10 cellular contexts compared by ENCODE assay signal in genomic region chr6:35298625-35299140, GRCh38. TPM values are rescaled to one million over a fixed set of nuclear protein-coding genes. Genes with fewer than 3 reads are reported as not detected.
DNase-seq lines count a peak whose midpoint lies in the region; ATAC-seq and TF ChIP-seq lines count a peak whose summit lies in the region.
"Had no signal": no experiment of that assay in that cellular context is flagged by ENCODE, and none has a peak within 500 bp of the region (broad histone marks: within the 10 kb centered on the region; RNA-seq: fewer than 3 reads in every experiment).

No MANE protein-coding gene starts in this region.

- H3K27me3 ChIP-seq in foreskin keratinocyte (no peaks in the 10 kb centered on the region), suprapubic skin (no peaks in the 10 kb centered on the region)

- TF ChIP-seq CTCF in foreskin keratinocyte (conservative IDR thresholded peaks at IDR 0.05) (no peak), suprapubic skin (IDR thresholded peaks at IDR 0.05) (no peak)

- peaks cover 29% of the 10 kb centered on the region for H3K36me3 Mint-ChIP-seq in activated CD8-positive, alpha-beta memory T cell treated with anti-CD3 and anti-CD28 coated beads, Interleukin-2, amount 10 ng/mL, durations not matched to agents 7 days and 5 days
- peaks cover 53% of the 10 kb centered on the region for H3K36me3 Mint-ChIP-seq in T-helper 2 cell treated with Interferon-gamma antibody and Interleukin-4, amounts not matched to agents 5 μg/mL and 100 μg/mL, for 36 hours (ENCODE audit: low read depth)

- H3K27ac Mint-ChIP-seq in activated CD8-positive, alpha-beta memory T cell treated with anti-CD3 and anti-CD28 coated beads, Interleukin-2, amount 10 ng/mL, durations not matched to agents 7 days and 5 days, result peak overlapping the region; percentile 92
- H3K27ac Mint-ChIP-seq in T-helper 2 cell treated with Interferon-gamma antibody and Interleukin-4, amounts not matched to agents 5 μg/mL and 100 μg/mL, for 36 hours, result peak overlapping the region; percentile 97

- H3K4me1 ChIP-seq in foreskin keratinocyte (peaks cover 22% of the 10 kb centered on the region), suprapubic skin (peaks cover 62% of the 10 kb centered on the region)

- H3K4me1 Mint-ChIP-seq in activated CD8-positive, alpha-beta memory T cell treated with anti-CD3 and anti-CD28 coated beads, Interleukin-2, amount 10 ng/mL, durations not matched to agents 7 days and 5 days, result peaks cover 61% of the 10 kb centered on the region
- H3K4me1 Mint-ChIP-seq in T-helper 2 cell treated with Interferon-gamma antibody and Interleukin-4, amounts not matched to agents 5 μg/mL and 100 μg/mL, for 36 hours (ENCODE audit: low read depth), result peaks cover 55% of the 10 kb centered on the region

- CTCF ChIA-PET in activated CD8-positive, alpha-beta memory T cell treated with anti-CD3 and anti-CD28 coated beads, Interleukin-2, amount 10 ng/mL, durations not matched to agents 7 days and 5 days (lab: Charles Lee), result interaction anchor here (1.1 to 10.4 kb wide), 11 partner anchors 11 to 173 kb away, joined by 3 to 249 read pairs (median 30); partner anchors contain the start of genes FANCE, PPARD and RPL10A

- DNase-seq in activated CD8-positive, alpha-beta memory T cell treated with anti-CD3 and anti-CD28 coated beads, Interleukin-2, amount 10 ng/mL, durations not matched to agents 7 days and 5 days, result peak; percentile 55
- no peak for DNase-seq in activated CD8-positive, alpha-beta memory T cell treated with anti-CD3 and anti-CD28 coated beads, Interleukin-2, amount 50 U/mL, for 4 hours
- no peak for DNase-seq in T-helper 2 cell treated with Interferon-gamma antibody and Interleukin-4, amounts not matched to agents 5 μg/mL and 100 μg/mL, for 36 hours (ENCODE audit: low spot score)
- DNase-seq in foreskin keratinocyte (no peak), suprapubic skin (ENCODE audit: low spot score in 2 of 2) (peak in 1 of 2 donors; percentile 38), cerebellum (ENCODE audit: low spot score) (no peak), AG08396 (ENCODE audit: low spot score) (no peak), SIG-M5 (lab: John Stamatoyannopoulos, UW) (no peak)
- DNase-seq: ACHN, IMR-90 had no signal

- peak overlapping the region; percentile 60 for H3K4me3 ChIP-seq in suprapubic skin

- no peak for ATAC-seq in activated CD8-positive, alpha-beta memory T cell treated with anti-CD3 and anti-CD28 coated beads, Interleukin-2, amount 10 ng/mL, durations not matched to agents 7 days and 5 days
- ATAC-seq in foreskin keratinocyte, result no peak

- H3K9me3 Mint-ChIP-seq in activated CD8-positive, alpha-beta memory T cell treated with anti-CD3 and anti-CD28 coated beads, Interleukin-2, amount 10 ng/mL, durations not matched to agents 7 days and 5 days (ENCODE audit: low read depth), result no peaks in the 10 kb centered on the region
- H3K9me3 Mint-ChIP-seq in T-helper 2 cell treated with Interferon-gamma antibody and Interleukin-4, amounts not matched to agents 5 μg/mL and 100 μg/mL, for 36 hours, result no peaks in the 10 kb centered on the region

- 71% methylated on average over 6 of the region's 6 CpGs for WGBS in suprapubic skin

- no peaks in the 10 kb centered on the region for H3K27me3 Mint-ChIP-seq in activated CD8-positive, alpha-beta memory T cell treated with anti-CD3 and anti-CD28 coated beads, Interleukin-2, amount 10 ng/mL, durations not matched to agents 7 days and 5 days
- H3K27me3 Mint-ChIP-seq in T-helper 2 cell treated with Interferon-gamma antibody and Interleukin-4, amounts not matched to agents 5 μg/mL and 100 μg/mL, for 36 hours (ENCODE audit: low read depth), result no peaks in the 10 kb centered on the region

- peak overlapping the region; percentile 91 for H3K4me3 Mint-ChIP-seq in activated CD8-positive, alpha-beta memory T cell treated with anti-CD3 and anti-CD28 coated beads, Interleukin-2, amount 10 ng/mL, durations not matched to agents 7 days and 5 days
- H3K4me3 Mint-ChIP-seq in T-helper 2 cell treated with Interferon-gamma antibody and Interleukin-4, amounts not matched to agents 5 μg/mL and 100 μg/mL, for 36 hours, result peak overlapping the region; percentile 89

- TF ChIP-seq POLR2A in suprapubic skin (IDR thresholded peaks at IDR 0.05), result no peak

- H3K27ac ChIP-seq in foreskin keratinocyte (peak overlapping the region; percentile 66), suprapubic skin (peak overlapping the region; percentile 90)

- TF ChIP-seq EP300 in suprapubic skin (IDR thresholded peaks at IDR 0.05), result no peak

- peaks cover 20% of the 10 kb centered on the region for H3K36me3 ChIP-seq in suprapubic skin

- no peaks in the 10 kb centered on the region for H3K9me3 ChIP-seq in suprapubic skin

RNA-seq across cellular contexts. Expression of gene DEF6, which starts 1.1 kb away (rescaled TPM):
- total RNA-seq in activated CD8-positive, alpha-beta memory T cell treated with anti-CD3 and anti-CD28 coated beads, Interleukin-2, amount 10 ng/mL, durations not matched to agents 7 days and 5 days, result 100 to 1,000 TPM; 153 to 194 TPM
- total RNA-seq in foreskin keratinocyte (25.6 and 28.7 TPM in 2 replicates), suprapubic skin (10 to 100 TPM; 28.0 to 99.9 (median 35.5) TPM), cerebellum (1.5 TPM)
- 26.2 and 26.4 TPM in 2 replicates for polyA plus RNA-seq in foreskin keratinocyte

RNA-seq across cellular contexts. Expression of gene ZNF76, which starts 39.1 kb away (rescaled TPM):
- 10 to 100 TPM; 55.0 to 61.8 TPM for total RNA-seq in activated CD8-positive, alpha-beta memory T cell treated with anti-CD3 and anti-CD28 coated beads, Interleukin-2, amount 10 ng/mL, durations not matched to agents 7 days and 5 days
- 10.2 and 11.9 TPM in 2 replicates for total RNA-seq in foreskin keratinocyte
- 9.2 and 9.3 TPM in 2 replicates for polyA plus RNA-seq in foreskin keratinocyte
- total RNA-seq in suprapubic skin, result 10 to 100 TPM; 19.6 to 52.5 (median 27.5) TPM
- total RNA-seq in cerebellum, result 21.1 TPM

RNA-seq across cellular contexts. Expression of gene PPARD, which starts 43.7 kb away (rescaled TPM):
- 10 to 100 TPM; 16.4 to 18.8 TPM for total RNA-seq in activated CD8-positive, alpha-beta memory T cell treated with anti-CD3 and anti-CD28 coated beads, Interleukin-2, amount 10 ng/mL, durations not matched to agents 7 days and 5 days
- total RNA-seq in foreskin keratinocyte (16.9 and 18.6 TPM in 2 replicates), suprapubic skin (10 to 100 TPM; 23.4 to 31.4 (median 26.9) TPM), cerebellum (5.5 TPM)
- polyA plus RNA-seq in foreskin keratinocyte, result 22.4 and 23.4 TPM in 2 replicates

Comparison
In these comparisons a context has a peak if more than half of its experiments do, and no peak if none do; other contexts are left out.
1. RNA of gene DEF6, which starts 1.1 kb away (total RNA-seq): 153 to 194 TPM in activated CD8-positive, alpha-beta memory T cell treated with anti-CD3 and anti-CD28 coated beads, Interleukin-2, amount 10 ng/mL, durations not matched to agents 7 days and 5 days, 28.0 to 99.9 TPM in suprapubic skin and 25.6 to 28.7 TPM in foreskin keratinocyte; 1.5 TPM in cerebellum (single experiment); every median in the first group is over 10 times any median in the second.